12 cellular contexts compared by ENCODE assay signal in genomic region chr11:7534030-7534378, GRCh38. TPM values are rescaled to one million over a fixed set of nuclear protein-coding genes. Genes with fewer than 3 reads are reported as not detected.
A peak's percentile ranks its signal among the peaks of the same experiment; 100 is the strongest.
DNase-seq lines count a peak whose midpoint lies in the region; ATAC-seq and TF ChIP-seq lines count a peak whose summit lies in the region.
"Had no signal": no experiment of that assay in that cellular context is flagged by ENCODE, and none has a peak within 500 bp of the region (broad histone marks: within the 10 kb centered on the region; RNA-seq: fewer than 3 reads in every experiment).

No MANE protein-coding gene starts in this region.

- POLR2A ChIA-PET in A673 (lab: Charles Lee; ENCODE audit: low non-redundant PET), result interaction anchor here (0.5 kb wide), 1 partner anchor 120 kb away, joined by 3 read pairs; no protein-coding TSS in a partner anchor

- H3K4me1 Mint-ChIP-seq in stimulated activated memory B cell treated with anti-CD40 and anti-IgM and Interleukin-4, amounts not matched to agents 10 μg/mL and 1 μg/mL and 100 μg/mL, for 72 hours, result peaks cover 91% of the 10 kb centered on the region
- peaks cover 6% of the 10 kb centered on the region for H3K4me1 Mint-ChIP-seq in GM23338

- no peaks in the 10 kb centered on the region for H3K9me3 Mint-ChIP-seq in stimulated activated memory B cell treated with anti-CD40 and anti-IgM and Interleukin-4, amounts not matched to agents 10 μg/mL and 1 μg/mL and 100 μg/mL, for 72 hours
- H3K9me3 Mint-ChIP-seq in GM23338, result no peaks in the 10 kb centered on the region
- H3K9me3 Mint-ChIP-seq: HFFc6 had no signal

- 0 out of 2 replicates have a peak, but pooled peaks cover 3% of the 10 kb centered on the region for H3K9me2 ChIP-seq in GM23338 (ENCODE audit: insufficient read depth)

- no peaks in the 10 kb centered on the region for H3K36me3 ChIP-seq in A673 (ENCODE audit: insufficient read depth, low read length, poor library complexity, severe bottlenecking)
- H3K36me3 ChIP-seq in esophagus squamous epithelium, result peaks cover 0 to 4% (median 0%) of the 10 kb centered on the region in 3 donors
- no peaks in the 10 kb centered on the region for H3K36me3 ChIP-seq in GM23338 (ENCODE audit: insufficient read depth)
- H3K36me3 ChIP-seq: left ventricle myocardium inferior had no signal

- DNase-seq in A673 (ENCODE audit: low spot score) (no peak), esophagus squamous epithelium (lab: John Stamatoyannopoulos, UW) (no peak), GM23338 (ENCODE audit: low spot score) (no peak)
- DNase-seq: activated CD8-positive, alpha-beta memory T cell treated with anti-CD3 and anti-CD28 coated beads, Interleukin-2, amount 10 ng/mL, durations not matched to agents 7 days and 5 days; effector CD4-positive, alpha-beta T cell; HFFc6; left ventricle myocardium inferior had no signal

- no peaks in the 10 kb centered on the region for H3K79me2 ChIP-seq in GM23338 (replicated peaks; ENCODE audit: insufficient read depth)

- intact Hi-C loops in A673 (cut with micrococcal nuclease; ENCODE audit: unreplicated experiment) (no loop called here), esophagus squamous epithelium (cut with DNase I) (no loop called here)

- ATAC-seq in GM19025 (IDR thresholded peaks at IDR 0.05; ENCODE audit: low read depth, unreplicated experiment) (peak; percentile 52), GM21825 (IDR thresholded peaks at IDR 0.05; ENCODE audit: unreplicated experiment) (peak; percentile 67), HG03432 (IDR thresholded peaks at IDR 0.05; ENCODE audit: unreplicated experiment) (peak; percentile 74), GM23338 (no peak)
- peak; percentile 43 for ATAC-seq in stimulated activated memory B cell treated with anti-CD40 and anti-IgM and Interleukin-4, amounts not matched to agents 10 μg/mL and 1 μg/mL and 100 μg/mL, for 72 hours
- ATAC-seq: activated CD8-positive, alpha-beta memory T cell treated with anti-CD3 and anti-CD28 coated beads, Interleukin-2, amount 10 ng/mL, durations not matched to agents 7 days and 5 days had no signal

- no peaks in the 10 kb centered on the region for H3K27me3 ChIP-seq in A673 (replicated peaks; ENCODE audit: insufficient read depth, low read depth, low read length, poor library complexity)
- no peaks in the 10 kb centered on the region for H3K27me3 ChIP-seq in esophagus squamous epithelium
- H3K27me3 ChIP-seq in GM23338 (ENCODE audit: insufficient read depth), result no peaks in the 10 kb centered on the region

- no peaks in the 10 kb centered on the region for H3K27me3 Mint-ChIP-seq in stimulated activated memory B cell treated with anti-CD40 and anti-IgM and Interleukin-4, amounts not matched to agents 10 μg/mL and 1 μg/mL and 100 μg/mL, for 72 hours
- peaks cover 4% of the 10 kb centered on the region for H3K27me3 Mint-ChIP-seq in GM23338 (ENCODE audit: insufficient read depth, low read depth, poor library complexity)

- no peaks in the 10 kb centered on the region for H4K20me1 ChIP-seq in GM23338 (replicated peaks; ENCODE audit: insufficient read depth)

- no peak for TF ChIP-seq POLR2A in esophagus squamous epithelium (IDR thresholded peaks at IDR 0.05)

- no peak overlapping the region for H3K4me2 ChIP-seq in GM23338

- peak overlapping the region; percentile 63 for H3K27ac Mint-ChIP-seq in stimulated activated memory B cell treated with anti-CD40 and anti-IgM and Interleukin-4, amounts not matched to agents 10 μg/mL and 1 μg/mL and 100 μg/mL, for 72 hours
- H3K27ac Mint-ChIP-seq in GM23338, result no peak overlapping the region
- H3K27ac Mint-ChIP-seq: activated CD8-positive, alpha-beta memory T cell treated with anti-CD3 and anti-CD28 coated beads, Interleukin-2, amount 10 ng/mL, durations not matched to agents 7 days and 5 days; HFFc6 had no signal

- H3K4me3 Mint-ChIP-seq in stimulated activated memory B cell treated with anti-CD40 and anti-IgM and Interleukin-4, amounts not matched to agents 10 μg/mL and 1 μg/mL and 100 μg/mL, for 72 hours, result peak overlapping the region; percentile 53
- H3K4me3 Mint-ChIP-seq in GM23338, result no peak overlapping the region
- H3K4me3 Mint-ChIP-seq: activated CD8-positive, alpha-beta memory T cell treated with anti-CD3 and anti-CD28 coated beads, Interleukin-2, amount 10 ng/mL, durations not matched to agents 7 days and 5 days; HFFc6 had no signal

- BruUV-seq in A673 (replicated peaks; lab: Mats Ljungman, UMichigan), result no TSS peak

- no peaks in the 10 kb centered on the region for H3K4me1 ChIP-seq in A673 (ENCODE audit: insufficient read depth, low read length, poor library complexity, severe bottlenecking)
- peaks cover 8 to 47% (median 9%) of the 10 kb centered on the region in 3 donors for H3K4me1 ChIP-seq in esophagus squamous epithelium
- no peaks in the 10 kb centered on the region for H3K4me1 ChIP-seq in GM23338 (ENCODE audit: insufficient read depth)

- H3K4me3 ChIP-seq in A673 (ENCODE audit: low read depth, low read length, poor library complexity, severe bottlenecking) (no peak overlapping the region), esophagus squamous epithelium (no peak overlapping the region), GM23338 (no peak overlapping the region)
- H3K4me3 ChIP-seq: left ventricle myocardium inferior had no signal

- TF ChIP-seq CTCF in A673 (conservative IDR thresholded peaks at IDR 0.05; ENCODE audit: low read depth, low read length), result no peak
- TF ChIP-seq CTCF in esophagus squamous epithelium (IDR thresholded peaks at IDR 0.05), result no peak
- no peak for TF ChIP-seq CTCF in GM23338 (conservative IDR thresholded peaks at IDR 0.05; ENCODE audit: low read depth in 2 of 2)

- H3K9me3 ChIP-seq in A673 (ENCODE audit: low read depth, low read length, poor library complexity, severe bottlenecking) (no peaks in the 10 kb centered on the region), esophagus squamous epithelium (no peaks in the 10 kb centered on the region)
- H3K9me3 ChIP-seq: left ventricle myocardium inferior had no signal

- H3K36me3 Mint-ChIP-seq in stimulated activated memory B cell treated with anti-CD40 and anti-IgM and Interleukin-4, amounts not matched to agents 10 μg/mL and 1 μg/mL and 100 μg/mL, for 72 hours, result peaks cover 50% of the 10 kb centered on the region
- H3K36me3 Mint-ChIP-seq in GM23338 (ENCODE audit: low read depth), result no peaks in the 10 kb centered on the region
- H3K36me3 Mint-ChIP-seq: activated CD8-positive, alpha-beta memory T cell treated with anti-CD3 and anti-CD28 coated beads, Interleukin-2, amount 10 ng/mL, durations not matched to agents 7 days and 5 days had no signal

- H2AFZ ChIP-seq in GM23338, result no peak overlapping the region

- no peaks in the 10 kb centered on the region for H3F3A ChIP-seq in GM23338 (replicated peaks; ENCODE audit: low read depth)

- CTCF ChIA-PET in A673 (lab: Charles Lee), result no interaction called here

- H3K27ac ChIP-seq in A673 (ENCODE audit: low read depth, low read length, poor library complexity, severe bottlenecking), result no peak overlapping the region
- no peak overlapping the region for H3K27ac ChIP-seq in esophagus squamous epithelium
- H3K27ac ChIP-seq in GM23338 (ENCODE audit: low read depth), result no peak overlapping the region
- H3K27ac ChIP-seq: left ventricle myocardium inferior had no signal

TF ChIP-seq in GM23338, 12 proteins besides CTCF, POLR2A, EP300 and RAD21 (continues in another document):
- TF ChIP-seq REST (IDR thresholded peaks at IDR 0.05; ENCODE audit: unreplicated experiment), result no peak
- no peak for TF ChIP-seq JUNB (IDR thresholded peaks at IDR 0.05; ENCODE audit: unreplicated experiment)
- TF ChIP-seq EZH2phosphoT487 (IDR thresholded peaks at IDR 0.05; ENCODE audit: unreplicated experiment), result no peak
- no peak for TF ChIP-seq CREB1 (CRISPR knock-in tag; IDR thresholded peaks at IDR 0.05; ENCODE audit: low read depth)
- TF ChIP-seq STAT1 (IDR thresholded peaks at IDR 0.05; ENCODE audit: unreplicated experiment), result no peak
- TF ChIP-seq POLR2AphosphoS5 (IDR thresholded peaks at IDR 0.05; ENCODE audit: low read depth), result no peak

RNA-seq across cellular contexts. Expression of gene PPFIBP2, which starts 20.2 kb away (rescaled TPM):
- 5.7 and 6.8 TPM in 2 replicates for total RNA-seq in A673 (2021)
- total RNA-seq in esophagus squamous epithelium, result 10 to 100 TPM; 28.1 to 61.1 (median 49.4) TPM
- total RNA-seq in GM23338 (2014; rRNA removed; shearing (Covaris generic)), result 14.8 and 15.2 TPM in 2 replicates
- polyA plus RNA-seq in GM23338 (2016; fragmentation: Nextera tagmentation; extraction: Ambion mirVana), result 6.4 and 7.1 TPM in 2 replicates

RNA-seq across cellular contexts. Expression of gene OLFML1, which starts 48.7 kb away (rescaled TPM):
- total RNA-seq in A673 (2021), result not detected in 2 replicates
- 1 to 10 TPM in 2 of 4 donors, under 1 TPM in 1, not detected in 1; 0.35 to 6.3 (median 2.4) TPM for total RNA-seq in esophagus squamous epithelium
- total RNA-seq in GM23338 (2014; rRNA removed; shearing (Covaris generic)), result not detected in 2 replicates
- polyA plus RNA-seq in GM23338 (2016; fragmentation: Nextera tagmentation; extraction: Ambion mirVana), result 0.12 and 0.21 TPM in 2 replicates
- total RNA-seq: activated CD8-positive, alpha-beta memory T cell treated with anti-CD3 and anti-CD28 coated beads, Interleukin-2, amount 10 ng/mL, durations not matched to agents 7 days and 5 days; glomerular endothelial cell had no signal
